20 cellular contexts compared by ENCODE assay signal in genomic region chr3:55698826-55699225, GRCh38.
DNase-seq lines count a peak whose midpoint lies in the region; ATAC-seq and TF ChIP-seq lines count a peak whose summit lies in the region.
"Had no signal": no experiment of that assay in that cellular context is flagged by ENCODE, and none has a peak within 500 bp of the region (broad histone marks: within the 10 kb centered on the region; RNA-seq: fewer than 3 reads in every experiment).

No MANE protein-coding gene starts in this region.

- no peak overlapping the region for H3K27ac Mint-ChIP-seq in progenitor cell of endocrine pancreas
- H3K27ac Mint-ChIP-seq: CD8-positive, alpha-beta T cell had no signal

- 0 out of 2 replicates have a peak overlapping the region, but pooled peaks have one; percentile 7 for H3K4me3 ChIP-seq in HUES6 (ENCODE audit: low read depth, low read length)
- no peak overlapping the region for H3K4me3 ChIP-seq in astrocyte of the cerebellum (ENCODE audit: low read depth, low read length)
- peak overlapping the region; percentile 14; the same call in 1 of the 2 replicates for H3K4me3 ChIP-seq in iPS-20b (ENCODE audit: low read length)
- no peak overlapping the region for H3K4me3 ChIP-seq in neuronal stem cell (ENCODE audit: low read length in 2 of 2)
- H3K4me3 ChIP-seq: BLaER1 treated with 17β-estradiol and CSF1 and Interleukin-3, amounts not matched to agents 10 nM and 100 nM; SK-N-MC had no signal

- H3K9ac ChIP-seq in HUES6 (ENCODE audit: low read length) (no peak overlapping the region), iPS-20b (ENCODE audit: low read depth, low read length) (no peak overlapping the region), neuronal stem cell (ENCODE audit: low read depth, low read length, poor library complexity) (no peak overlapping the region)
- H3K9ac ChIP-seq: BLaER1 treated with 17β-estradiol and CSF1 and Interleukin-3, amounts not matched to agents 10 nM and 100 nM; KMS-11 had no signal

- in situ Hi-C loops in astrocyte of the cerebellum (cut with HindIII; ENCODE audit: low sequenced_read_pairs) = no loop called here

- no peak overlapping the region for H3K4me3 Mint-ChIP-seq in progenitor cell of endocrine pancreas (ENCODE audit: low read depth)
- H3K4me3 Mint-ChIP-seq: CD8-positive, alpha-beta T cell had no signal

- no peaks in the 10 kb centered on the region for H3K27me3 Mint-ChIP-seq in progenitor cell of endocrine pancreas

- H3K23ac ChIP-seq in neuronal stem cell (ENCODE audit: low read depth, low read length, poor library complexity) = no peak overlapping the region

- peaks cover 28% of the 10 kb centered on the region for H3K4me1 ChIP-seq in HUES6 (ENCODE audit: control insufficient read depth, insufficient read depth, low read length)
- peaks cover 24% of the 10 kb centered on the region for H3K4me1 ChIP-seq in iPS-20b (ENCODE audit: insufficient read depth, low read length)
- peaks cover 2 to 11% of the 10 kb centered on the region in 2 donors for H3K4me1 ChIP-seq in neuronal stem cell (ENCODE audit: control insufficient read depth in 2 of 2, insufficient read depth in 1 of 2, low read depth in 1 of 2, low read length in 2 of 2)
- H3K4me1 ChIP-seq: BLaER1 treated with 17β-estradiol and CSF1 and Interleukin-3, amounts not matched to agents 10 nM and 100 nM had no signal

- H2BK120ac ChIP-seq in neuronal stem cell (ENCODE audit: low read depth, low read length) = no peak overlapping the region

- no peak overlapping the region for H2BK15ac ChIP-seq in neuronal stem cell (ENCODE audit: low read length)

- H2AK5ac ChIP-seq in neuronal stem cell (ENCODE audit: low read depth, low read length) = no peak overlapping the region

- peaks cover 2% of the 10 kb centered on the region for H3K36me3 Mint-ChIP-seq in progenitor cell of endocrine pancreas (ENCODE audit: insufficient read depth)
- H3K36me3 Mint-ChIP-seq: CD8-positive, alpha-beta T cell had no signal

- TF ChIP-seq CTCF in astrocyte of the cerebellum (IDR thresholded peaks at IDR 0.05; ENCODE audit: low read depth, low read length, missing control alignments) (no peak), progenitor cell of endocrine pancreas (IDR thresholded peaks at IDR 0.05; ENCODE audit: unreplicated experiment) (no peak)

- H3K36me3 ChIP-seq in HUES6 (ENCODE audit: control insufficient read depth, insufficient read depth, low read length) (no peaks in the 10 kb centered on the region), iPS-20b (ENCODE audit: insufficient read depth, low read depth, low read length) (no peaks in the 10 kb centered on the region), neuronal stem cell (replicated peaks in 1 of 2; ENCODE audit: control insufficient read depth in 2 of 2, insufficient read depth in 2 of 2, low read length in 2 of 2) (no peaks in the 10 kb centered on the region)
- H3K36me3 ChIP-seq: BLaER1 treated with 17β-estradiol and CSF1 and Interleukin-3, amounts not matched to agents 10 nM and 100 nM had no signal

- no CpG with 5 or more reads among the region's 6 CpGs for WGBS in neuronal stem cell (ENCODE audit: extremely low coverage in 2 of 2, insufficient read length in 2 of 2, insufficient replicate concordance in 1 of 2), 2 donors

- H3K4me1 Mint-ChIP-seq in progenitor cell of endocrine pancreas (ENCODE audit: low read depth) = no peaks in the 10 kb centered on the region

- H2BK5ac ChIP-seq in neuronal stem cell (ENCODE audit: low read length) = no peak overlapping the region

- no peak overlapping the region for H3K18ac ChIP-seq in neuronal stem cell (ENCODE audit: low read length)

- no peak overlapping the region for H4K8ac ChIP-seq in neuronal stem cell (ENCODE audit: low read depth, low read length)

- H3K9me3 ChIP-seq in HUES6 (ENCODE audit: control insufficient read depth, insufficient read depth, low read depth, low read length) (no peaks in the 10 kb centered on the region), iPS-20b (ENCODE audit: insufficient read depth, low read depth, low read length) (no peaks in the 10 kb centered on the region), neuronal stem cell (replicated peaks in 1 of 2; ENCODE audit: control insufficient read depth in 2 of 2, insufficient read depth in 1 of 2, low read depth in 1 of 2, low read length in 2 of 2) (no peaks in the 10 kb centered on the region)
- H3K9me3 ChIP-seq: BLaER1 treated with 17β-estradiol and CSF1 and Interleukin-3, amounts not matched to agents 10 nM and 100 nM had no signal

- DNase-seq in astrocyte of the cerebellum (ENCODE audit: low read depth) (peak; percentile 57), neuronal stem cell (ENCODE audit: low spot score) (no peak), progenitor cell of endocrine pancreas (ENCODE audit: low spot score, unreplicated experiment) (no peak)
- DNase-seq in activated CD4-positive, CD25-positive, alpha-beta regulatory T cell (lab: John Stamatoyannopoulos, UW) = no peak
- DNase-seq: Calu3; CD8-positive, alpha-beta T cell; H7; MV-4-11; NCI-H1694 treated with DMSO at 0.1 percent for 48 hours; NCI-H2227 treated with DMSO at 0.1 percent for 48 hours; NCI-H510A treated with DMSO at 0.1 percent for 48 hours; NCI-H774; OCI-M1; Right ventricle myocardium superior had no signal

- H2BK12ac ChIP-seq in neuronal stem cell (ENCODE audit: low read length) = no peak overlapping the region

- no peaks in the 10 kb centered on the region for H3K9me3 Mint-ChIP-seq in progenitor cell of endocrine pancreas (ENCODE audit: low read depth)
- H3K9me3 Mint-ChIP-seq: CD8-positive, alpha-beta T cell had no signal

- H3K27ac ChIP-seq in HUES6 (ENCODE audit: low read depth, low read length) (peak overlapping the region; percentile 44; the same call in 1 of the 2 replicates), iPS-20b (ENCODE audit: low read length) (no peak overlapping the region), neuronal stem cell (replicated peaks; ENCODE audit: low read length) (no peak overlapping the region)
- H3K27ac ChIP-seq: BLaER1 treated with 17β-estradiol and CSF1 and Interleukin-3, amounts not matched to agents 10 nM and 100 nM; KMS-11; SK-N-MC had no signal

- no peak overlapping the region for H3K4ac ChIP-seq in neuronal stem cell (ENCODE audit: low read length)

- H3K27me3 ChIP-seq in HUES6 (ENCODE audit: control insufficient read depth, insufficient read depth, low read length) (no peaks in the 10 kb centered on the region), iPS-20b (ENCODE audit: insufficient read depth, low read length) (0 out of 2 replicates have a peak, but pooled peaks cover 4% of the 10 kb centered on the region), neuronal stem cell (ENCODE audit: control insufficient read depth in 3 of 3, insufficient read depth in 3 of 3, low read depth in 1 of 3, low read length in 3 of 3) (no peaks in the 10 kb centered on the region)
- H3K27me3 ChIP-seq: BLaER1 treated with 17β-estradiol and CSF1 and Interleukin-3, amounts not matched to agents 10 nM and 100 nM had no signal

- no peak for ATAC-seq in GM21717 (IDR thresholded peaks at IDR 0.05; ENCODE audit: unreplicated experiment)
- ATAC-seq: CD8-positive, alpha-beta T cell had no signal

- H3K4me2 ChIP-seq in neuronal stem cell (ENCODE audit: insufficient read depth, low read length, poor library complexity, severe bottlenecking) = no peak overlapping the region
- H3K4me2 ChIP-seq: BLaER1 treated with 17β-estradiol and CSF1 and Interleukin-3, amounts not matched to agents 10 nM and 100 nM; KMS-11 had no signal

- peak overlapping the region; percentile 9 for H2AFZ ChIP-seq in neuronal stem cell (ENCODE audit: low read length)

- no peak overlapping the region for H3K14ac ChIP-seq in neuronal stem cell (ENCODE audit: low read length)

- H4K91ac ChIP-seq in neuronal stem cell (ENCODE audit: low read depth, low read length, poor library complexity) = no peak overlapping the region

- H3K79me1 ChIP-seq in neuronal stem cell (ENCODE audit: low read depth, low read length) = no peaks in the 10 kb centered on the region

Comparison
In these comparisons a context has a peak if more than half of its experiments do, and no peak if none do; other contexts are left out.
1. H3K4me3 ChIP-seq: peak in HUES6 (single experiment) and iPS-20b (single experiment); none in astrocyte of the cerebellum (single experiment) and neuronal stem cell (0 of 2).